Comparison of ENCODE assay signal across 25 cellular contexts in the genomic region with DNA sequence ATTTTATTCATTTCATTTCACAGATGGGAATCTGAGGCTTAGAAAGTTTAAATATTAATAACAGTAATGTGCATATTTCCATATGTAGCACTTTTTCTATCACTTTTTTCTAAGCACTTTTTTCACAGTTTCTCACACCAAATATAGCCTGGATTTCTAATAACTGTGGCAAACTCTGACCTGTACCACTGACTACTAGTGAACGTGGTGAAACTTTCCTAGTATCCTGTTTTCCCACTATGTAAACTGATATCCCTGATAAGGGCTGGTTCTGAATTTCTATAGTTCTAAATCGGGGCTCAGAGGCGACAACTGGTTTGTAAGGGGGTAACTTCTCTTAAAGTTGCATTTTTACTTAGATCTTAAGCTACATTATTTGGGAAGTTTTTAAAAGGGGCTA. TPM values are rescaled to one million over a fixed set of nuclear protein-coding genes. Genes with fewer than 3 reads are reported as not detected.
"Had no signal": no experiment of that assay in that cellular context is flagged by ENCODE, and none has a peak within 500 bp of the region (broad histone marks: within the 10 kb centered on the region; RNA-seq: fewer than 3 reads in every experiment).

No MANE protein-coding gene starts in this region.

- ATAC-seq: activated CD4-positive, alpha-beta T cell treated with anti-CD3 and anti-CD28 coated beads for 36 hours; activated CD4-positive, CD25-positive, alpha-beta regulatory T cell treated with anti-CD3 and anti-CD28 coated beads, Interleukin-2, amount 50 U/mL, for 24 hours; activated CD8-positive, alpha-beta T cell treated with anti-CD3 and anti-CD28 coated beads, Interleukin-2, amount 10 ng/mL, durations not matched to agents 7 days and 5 days; Panc1; Right ventricle myocardium inferior; WTC11 had no signal

- H3K36me3 ChIP-seq: ascending aorta had no signal

- H3K4me3 ChIP-seq: ascending aorta had no signal

- H3K9me3 ChIP-seq: ascending aorta had no signal

- FAIRE-seq: TTC549 had no signal

- H3K27ac ChIP-seq: ascending aorta had no signal

- DNase-seq: activated CD4-positive, alpha-beta T cell treated with anti-CD3 and anti-CD28 coated beads for 36 hours; activated CD4-positive, alpha-beta T cell treated with anti-CD3 and anti-CD28 coated beads, Interleukin-2, amount 10 ng/mL, durations not matched to agents 7 days and 5 days; activated CD4-positive, alpha-beta T cell treated with anti-CD3 and anti-CD28 coated beads, Interleukin-2, amount 50 U/mL, for 48 hours; activated CD8-positive, alpha-beta T cell treated with anti-CD3 and anti-CD28 coated beads, Interleukin-2, amount 10 ng/mL, durations not matched to agents 7 days and 5 days; activated gamma-delta T cell; activated naive CD4-positive, alpha-beta T cell treated with Interleukin-2 at 50 U/mL for 16 hours; activated naive CD8-positive, alpha-beta T cell treated with anti-CD3 and anti-CD28 coated beads, Interleukin-2, amount 10 ng/mL, durations not matched to agents 7 days and 5 days; activated T-cell treated with anti-CD3 and anti-CD28 coated beads, Interleukin-2, amount 50 U/mL, for 24 hours; amygdala; NCI-H1092 treated with DMSO at 0.1 percent for 48 hours; NCI-H187; NCI-H2029 treated with DMSO at 0.1 percent for 48 hours; NCI-H2107; NCI-H2171; NCI-H510A; NCI-H526; NCI-H774; SIG-M5 had no signal

- H3K27me3 ChIP-seq: ascending aorta had no signal

- H3K4me1 ChIP-seq: ascending aorta had no signal

RNA-seq across cellular contexts. Expression of a gene that starts 32.6 kb away (rescaled TPM):
- total RNA-seq: ascending aorta, OCI-LY7 had no signal
